8 cellular contexts compared by ENCODE assay signal in genomic region chr17:60391419-60392041, GRCh38. TPM values are rescaled to one million over a fixed set of nuclear protein-coding genes. Genes with fewer than 3 reads are reported as not detected.
DNase-seq lines count a peak whose midpoint lies in the region; ATAC-seq, FAIRE-seq and TF ChIP-seq lines count a peak whose summit lies in the region.

No MANE protein-coding gene starts in this region.

- peak overlapping the region; percentile 90 for H3K9ac ChIP-seq in GM12878 (ENCODE audit: control insufficient read depth, insufficient read depth, low read length)

- no peaks in the 10 kb centered on the region for H3K9me2 ChIP-seq in DOHH2 (replicated peaks; ENCODE audit: control insufficient read depth, low read length)

- in situ Hi-C loops in GM12878 (cut with MboI): no loop called here

- no peak for TF ChIP-seq CTCF in DOHH2 (IDR thresholded peaks at IDR 0.05; ENCODE audit: low read depth, low read length, poor library complexity, severe bottlenecking)
- TF ChIP-seq CTCF in GM12878 (IDR thresholded peaks at IDR 0.05 in 2 of 3, conservative IDR thresholded peaks at IDR 0.05 in 1 of 3; ENCODE audit: control insufficient read depth in 2 of 3, extremely low read depth in 1 of 3, insufficient read depth in 1 of 3, low read depth in 3 of 3, low read length in 3 of 3): no peak
- TF ChIP-seq CTCF in kidney epithelial cell (IDR thresholded peaks at IDR 0.05; ENCODE audit: insufficient read depth, low read length, poor library complexity, severe bottlenecking): no peak

- peak overlapping the region; percentile 86 for H3K4me3 ChIP-seq in DOHH2 (ENCODE audit: low read length)
- H3K4me3 ChIP-seq in GM12878: peak overlapping the region; percentile 97
- peak overlapping the region; percentile 61 for H3K4me3 ChIP-seq in kidney epithelial cell (ENCODE audit: low read depth, low read length)

- RAD21 ChIA-PET in GM12878 (lab: Charles Lee; ENCODE audit: unreplicated experiment): interaction anchor here (0.6 to 2.1 kb wide), 3 partner anchors 36 to 160 kb away, joined by 3 to 9 read pairs (median 3); no protein-coding TSS in a partner anchor

- TF ChIP-seq POLR2A in GM12878 (IDR thresholded peaks at IDR 0.05; ENCODE audit: low read depth, low read length): no peak

- under 1% methylated on average over 22 of the region's 39 CpGs for WGBS in GM12878 (ENCODE audit: insufficient coverage, insufficient replicate concordance, low lambda C conversion rate, missing lambda C conversion rate)

- peak overlapping the region; percentile 99 to 100 for H3K27ac Mint-ChIP-seq in stimulated activated naive CD8-positive, alpha-beta T cell treated with anti-CD3 and anti-CD28 coated beads, Interleukin-15, amount 100 ng/mL, for 72 hours

- H3K4me3 Mint-ChIP-seq in stimulated activated naive CD8-positive, alpha-beta T cell treated with anti-CD3 and anti-CD28 coated beads, Interleukin-15, amount 100 ng/mL, for 72 hours: peak overlapping the region; percentile 94 to 98

- H3K27me3 ChIP-seq in DOHH2 (ENCODE audit: control insufficient read depth, low read length) (no peaks in the 10 kb centered on the region), GM12878 (replicated peaks in 1 of 2; ENCODE audit: control insufficient read depth in 2 of 2, insufficient read depth in 2 of 2, low read length in 1 of 2) (no peaks in the 10 kb centered on the region), kidney epithelial cell (ENCODE audit: control insufficient read depth, insufficient read depth, low read length) (no peaks in the 10 kb centered on the region)

- H2AFZ ChIP-seq in GM12878 (ENCODE audit: control insufficient read depth, low read depth, low read length): peak overlapping the region; percentile 78

- TF ChIP-seq EP300 in Ishikawa (IDR thresholded peaks at IDR 0.05; ENCODE audit: borderline replicate concordance): no peak
- no peak for TF ChIP-seq EP300 in GM12878 (IDR thresholded peaks at IDR 0.05; ENCODE audit: borderline replicate concordance in 1 of 2, control insufficient read depth in 1 of 2, low read depth in 2 of 2, low read length in 2 of 2)

- SMC1A ChIA-PET in GM12878 (lab: Charles Lee; ENCODE audit: uncharacterized antibody, unreplicated experiment): interaction anchor here (0.9 to 1.8 kb wide), 5 partner anchors 77 to 304 kb away, joined by 3 to 5 read pairs (median 4); no protein-coding TSS in a partner anchor

- CTCF ChIA-PET in GM12878 (lab: Yijun Ruan, JAX): interaction anchor here (0.7 to 2.0 kb wide), 4 partner anchors 32 to 217 kb away, joined by 3 to 6 read pairs (median 5); partner anchors contain the start of gene CHCT1

- intact Hi-C loops in GM12878 (cut with micrococcal nuclease; ENCODE audit: unreplicated experiment): loop anchor here (5.0 kb wide), 1 partner anchor 84 kb away; no protein-coding TSS in a partner anchor

- no peak for FAIRE-seq in GM12878 (lab: Jason Lieb, UNC)

- no peak for TF ChIP-seq RAD21 in Ishikawa (IDR thresholded peaks at IDR 0.05; ENCODE audit: low read depth)
- TF ChIP-seq RAD21 in GM12878 (IDR thresholded peaks at IDR 0.05; ENCODE audit: insufficient read depth, low read depth, low read length): no peak

- peak overlapping the region; percentile 55 for H3K27ac ChIP-seq in DOHH2 (ENCODE audit: low read depth, low read length)
- peak overlapping the region; percentile 81 for H3K27ac ChIP-seq in GM12878 (ENCODE audit: control insufficient read depth, insufficient read depth)

- BruUV-seq in GM12878 (replicated peaks; lab: Mats Ljungman, UMichigan): no TSS peak

- H4K20me1 ChIP-seq in DOHH2 (ENCODE audit: control insufficient read depth, insufficient read depth, low read depth, low read length): no peaks in the 10 kb centered on the region
- no peaks in the 10 kb centered on the region for H4K20me1 ChIP-seq in GM12878 (ENCODE audit: control insufficient read depth, insufficient read depth)

- H3F3A ChIP-seq in DOHH2 (ENCODE audit: control insufficient read depth, insufficient read depth): 0 out of 2 replicates have a peak, but pooled peaks cover 13% of the 10 kb centered on the region

- H3K4me2 ChIP-seq in DOHH2 (ENCODE audit: low read length) (peak overlapping the region; percentile 77), GM12878 (ENCODE audit: control insufficient read depth, insufficient read depth) (peak overlapping the region; percentile 88)

- H3K4me1 ChIP-seq in DOHH2 (ENCODE audit: control insufficient read depth, low read length) (peaks cover 22% of the 10 kb centered on the region), GM12878 (ENCODE audit: control insufficient read depth, insufficient read depth, low read length) (no peaks in the 10 kb centered on the region)

- POLR2A ChIA-PET in GM12878 (lab: Charles Lee): interaction anchor here (0.6 to 1.8 kb wide), 6 partner anchors 9 to 301 kb away, joined by 3 to 10 read pairs (median 4); partner anchors contain the start of gene PPM1D

- ATAC-seq in GM21576 (IDR thresholded peaks at IDR 0.05; ENCODE audit: unreplicated experiment) (peak; percentile 25), GM12878 (peak; percentile 49)
- peak; percentile 62 for ATAC-seq in stimulated activated naive CD8-positive, alpha-beta T cell treated with anti-CD3 and anti-CD28 coated beads, Interleukin-15, amount 100 ng/mL, for 72 hours

- H3K4me1 Mint-ChIP-seq in stimulated activated naive CD8-positive, alpha-beta T cell treated with anti-CD3 and anti-CD28 coated beads, Interleukin-15, amount 100 ng/mL, for 72 hours: peaks cover 61% of the 10 kb centered on the region

- H3K9me3 Mint-ChIP-seq in stimulated activated naive CD8-positive, alpha-beta T cell treated with anti-CD3 and anti-CD28 coated beads, Interleukin-15, amount 100 ng/mL, for 72 hours: no peaks in the 10 kb centered on the region

- H3K27me3 Mint-ChIP-seq in stimulated activated naive CD8-positive, alpha-beta T cell treated with anti-CD3 and anti-CD28 coated beads, Interleukin-15, amount 100 ng/mL, for 72 hours: no peaks in the 10 kb centered on the region

- peaks cover 4% of the 10 kb centered on the region; the same call in 1 of the 2 replicates for H3K36me3 ChIP-seq in DOHH2 (ENCODE audit: control insufficient read depth, low read length)
- no peaks in the 10 kb centered on the region for H3K36me3 ChIP-seq in GM12878 (ENCODE audit: control insufficient read depth in 2 of 2, insufficient read depth in 2 of 2, low read length in 1 of 2)
- no peaks in the 10 kb centered on the region for H3K36me3 ChIP-seq in kidney epithelial cell (ENCODE audit: control insufficient read depth, insufficient read depth, low read length)

- no peaks in the 10 kb centered on the region for H3K9me3 ChIP-seq in DOHH2 (ENCODE audit: control insufficient read depth, insufficient read depth, low read length)
- no peaks in the 10 kb centered on the region for H3K9me3 ChIP-seq in GM12878 (replicated peaks; ENCODE audit: control insufficient read depth, insufficient read depth, low read length)

- H3K79me2 ChIP-seq in DOHH2 (ENCODE audit: control insufficient read depth, low read length) (peaks cover 56% of the 10 kb centered on the region), GM12878 (ENCODE audit: control insufficient read depth, insufficient read depth, low read length) (peaks cover 45% of the 10 kb centered on the region)

- DNase-seq in GM12878 (ENCODE audit: low read depth, low spot score) (no peak), kidney epithelial cell (ENCODE audit: low read depth) (no peak), NCI-H446 treated with DMSO at 0.1 percent for 48 hours (lab: John Stamatoyannopoulos, UW) (no peak), NCI-H226 (no peak)
- DNase-seq in stimulated activated naive CD8-positive, alpha-beta T cell treated with anti-CD3 and anti-CD28 coated beads, Interleukin-15, amount 100 ng/mL, for 72 hours: peak in 1 of 2 donors; percentile 19

TF ChIP-seq in Ishikawa, 13 proteins besides CTCF, POLR2A, EP300 and RAD21 (continues in another document):
- TF ChIP-seq TAF1 (IDR thresholded peaks at IDR 0.05; ENCODE audit: low read depth): no peak

TF ChIP-seq in GM12878, 131 proteins besides CTCF, POLR2A, EP300 and RAD21 (continues in another document):
- 0 out of 2 replicates have a peak, but pooled peaks have one; percentile 35 for TF ChIP-seq LARP7 (IDR thresholded peaks at IDR 0.05)

RNA-seq across cellular contexts. Expression of gene USP32, which starts 0.4 kb away (rescaled TPM):
- total RNA-seq in GM12878 (2013; cell fraction: nucleolus; rRNA removed): 160 and 164 TPM in 2 replicates
- total RNA-seq in GM12878 (2014; rRNA removed) (27.3 and 31.1 TPM in 2 replicates), GM12878 (2014; rRNA removed; fragmentation: Illumina TruSeq; extraction: Trizol) (36.6 and 39.1 TPM in 2 replicates), GM12878 (2021) (35.0 and 36.8 TPM in 2 replicates), kidney epithelial cell (31.4 and 37.2 TPM in 2 replicates)
- polyA plus RNA-seq in GM12878 (2011; ENCODE audit: low read depth): 11.3 TPM
- polyA plus RNA-seq in GM12878 (2011; rRNA removed) (37.3 and 42.4 TPM in 2 replicates), GM12878 (2014; fragmentation: Illumina TruSeq; extraction: Trizol) (30.8 and 40.4 TPM in 2 replicates), GM12878 (2014; fragmentation: Nextera tagmentation; extraction: Ambion mirVana) (1 to 10 TPM; 7.8 to 9.8 TPM), GM12878 (2014; rRNA removed) (21.7 and 23.7 TPM in 2 replicates), GM12878 (2016; fragmentation: Nextera tagmentation; extraction: Ambion mirVana) (10 to 100 TPM; 10.7 to 10.9 TPM)
- 20.4 and 28.5 TPM in 2 replicates for polyA plus RNA-seq in GM12878 (2011; cell fraction: cytosol; rRNA removed)
- 18.1 and 23.8 TPM in 2 replicates for polyA plus RNA-seq in GM12878 (2011; cell fraction: nucleus; rRNA removed)
- polyA plus RNA-seq in GM12878 (2012): 19.5 and 21.8 TPM in 2 replicates
- polyA minus RNA-seq in GM12878 (2011; rRNA and poly(A)+ RNA removed): 35.6 and 52.5 TPM in 2 replicates
- polyA minus RNA-seq in GM12878 (2011; cell fraction: cytosol; rRNA and poly(A)+ RNA removed): 11.6 and 22.2 TPM in 2 replicates
- polyA minus RNA-seq in GM12878 (2011; cell fraction: nucleus; rRNA and poly(A)+ RNA removed): 19.5 and 22.9 TPM in 2 replicates

RNA-seq across cellular contexts. Expression of gene CHCT1, which starts 30.8 kb away (rescaled TPM):
- not detected in 2 replicates for total RNA-seq in GM12878 (2013; cell fraction: nucleolus; rRNA removed)
- total RNA-seq in GM12878 (2014; rRNA removed): 0.65 TPM in 1 of 2 replicates, not detected in the other
- not detected in 2 replicates for total RNA-seq in GM12878 (2014; rRNA removed; fragmentation: Illumina TruSeq; extraction: Trizol)
- total RNA-seq in GM12878 (2021): 0.23 TPM in 1 of 2 replicates, not detected in the other
- not detected for polyA plus RNA-seq in GM12878 (2011; ENCODE audit: low read depth)
- polyA plus RNA-seq in GM12878 (2011; rRNA removed): not detected in 2 replicates
- polyA plus RNA-seq in GM12878 (2011; cell fraction: cytosol; rRNA removed): 0.06 TPM in 1 of 2 replicates, not detected in the other
- polyA plus RNA-seq in GM12878 (2011; cell fraction: nucleus; rRNA removed): not detected in 2 replicates
- not detected in 2 replicates for polyA plus RNA-seq in GM12878 (2012)
- polyA plus RNA-seq in GM12878 (2014; fragmentation: Illumina TruSeq; extraction: Trizol): not detected in 2 replicates
- polyA plus RNA-seq in GM12878 (2014; fragmentation: Nextera tagmentation; extraction: Ambion mirVana): not detected
- polyA plus RNA-seq in GM12878 (2014; rRNA removed): 0.35 TPM in 1 of 2 replicates, not detected in the other
- not detected for polyA plus RNA-seq in GM12878 (2016; fragmentation: Nextera tagmentation; extraction: Ambion mirVana)
- polyA minus RNA-seq in GM12878 (2011; rRNA and poly(A)+ RNA removed): not detected in 2 replicates
- not detected in 2 replicates for polyA minus RNA-seq in GM12878 (2011; cell fraction: cytosol; rRNA and poly(A)+ RNA removed)
- polyA minus RNA-seq in GM12878 (2011; cell fraction: nucleus; rRNA and poly(A)+ RNA removed): not detected in 2 replicates
- total RNA-seq in kidney epithelial cell: 1.4 TPM in 1 of 2 replicates, not detected in the other
